Comparison of ENCODE assay signal across 1 cellular context in genomic region chr1:151790071-151790939, GRCh38.
TF ChIP-seq lines count a peak whose summit lies in the region.

Gene TDRKH, minus strand, starts transcription at chr1:151790500. Its CDS starts 7,478 bp downstream, at chr1:151783022.

TF ChIP-seq in K562, 482 proteins besides CTCF, POLR2A, EP300 and RAD21 (continued from another document and continues in another):
- TF ChIP-seq ETV6 (IDR thresholded peaks at IDR 0.05; ENCODE audit: borderline replicate concordance in 1 of 2, low read depth in 2 of 2, low read length in 1 of 2) (no peak), ETV6 (CRISPR knock-in tag; IDR thresholded peaks at IDR 0.05; ENCODE audit: borderline replicate concordance) (peak; percentile 34; the same call in 1 of the 2 replicates), ZNF644 (tag; IDR thresholded peaks at IDR 0.05; ENCODE audit: low read depth) (no peak), JUN (IDR thresholded peaks at IDR 0.05; ENCODE audit: borderline replicate concordance, low read depth, low read length) (no peak), JUN (CRISPR knock-in tag; IDR thresholded peaks at IDR 0.05; ENCODE audit: borderline replicate concordance) (0 out of 2 replicates have a peak, but pooled peaks have one; percentile 80), TOE1 (IDR thresholded peaks at IDR 0.05; ENCODE audit: borderline replicate concordance) (peak; percentile 80), TOE1 (CRISPR knock-in tag; IDR thresholded peaks at IDR 0.05; ENCODE audit: borderline replicate concordance, low read depth) (0 out of 2 replicates have a peak, but pooled peaks have one; percentile 73), PRDM10 (IDR thresholded peaks at IDR 0.05; ENCODE audit: partially characterized antibody) (peak; percentile 53), HDAC1 (IDR thresholded peaks at IDR 0.05) (peak in 1 of 2 experiments; percentile 97; a peak in 2 of 4 replicates), ZBTB33 (CRISPR knock-in tag; IDR thresholded peaks at IDR 0.05) (peak; percentile 62), ARID3B (CRISPR knock-in tag; IDR thresholded peaks at IDR 0.05; ENCODE audit: borderline replicate concordance) (no peak), ELK3 (CRISPR knock-in tag; IDR thresholded peaks at IDR 0.05) (no peak), NRF1 (conservative IDR thresholded peaks at IDR 0.05 in 1 of 2, IDR thresholded peaks at IDR 0.05 in 1 of 2) (peak; percentile 83 to 85), HLTF (IDR thresholded peaks at IDR 0.05) (peak; percentile 86; the same call in 1 of the 2 replicates), E2F6 (IDR thresholded peaks at IDR 0.05; ENCODE audit: borderline replicate concordance in 1 of 2, extremely low read depth in 1 of 2, insufficient read depth in 1 of 2, insufficient read length in 1 of 2, low read depth in 1 of 2, low read length in 1 of 2, poor library complexity in 1 of 2, severe bottlenecking in 1 of 2) (peak; percentile 98 to 99), MBD2 (IDR thresholded peaks at IDR 0.05; ENCODE audit: borderline replicate concordance, low read depth) (peak; percentile 99), UBTF (IDR thresholded peaks at IDR 0.05; ENCODE audit: borderline replicate concordance in 1 of 2, low read depth in 2 of 2, low read length in 2 of 2) (0 out of 4 replicates have a peak, but pooled peaks of 1 of the 2 experiments have one; percentile 46), MAZ (CRISPR knock-in tag; conservative IDR thresholded peaks at IDR 0.05 in 1 of 2, IDR thresholded peaks at IDR 0.05 in 1 of 2) (peak; percentile 77), TBP (optimal IDR thresholded peaks at IDR 0.05; ENCODE audit: low read depth, low read length) (peak; percentile 35), TCF15 (CRISPR knock-in tag; IDR thresholded peaks at IDR 0.05) (no peak), RFX5 (IDR thresholded peaks at IDR 0.05; ENCODE audit: low read depth, low read length) (no peak), L3MBTL2 (IDR thresholded peaks at IDR 0.05) (peak; percentile 99), ZNF431 (CRISPR knock-in tag; IDR thresholded peaks at IDR 0.05) (peak; percentile 47; the same call in 1 of the 2 replicates), BDP1 (IDR thresholded peaks at IDR 0.05; ENCODE audit: insufficient read depth, insufficient read length) (no peak), JUNB (CRISPR knock-in tag; conservative IDR thresholded peaks at IDR 0.05) (no peak), CBX1 (IDR thresholded peaks at IDR 0.05; ENCODE audit: low read depth) (peak; percentile 62; the same call in 1 of the 2 replicates), PKNOX1 (IDR thresholded peaks at IDR 0.05) (peak; percentile 100), NUFIP1 (IDR thresholded peaks at IDR 0.05; ENCODE audit: partially characterized antibody) (no peak), MTA3 (IDR thresholded peaks at IDR 0.05; ENCODE audit: borderline replicate concordance) (peak; percentile 75; the same call in 1 of the 2 replicates), GATA2 (CRISPR knock-in tag; IDR thresholded peaks at IDR 0.05) (no peak), ZBTB43 (CRISPR knock-in tag; IDR thresholded peaks at IDR 0.05) (no peak), CTBP1 (IDR thresholded peaks at IDR 0.05; ENCODE audit: borderline replicate concordance) (peak; percentile 97), ZNF354B (CRISPR knock-in tag; IDR thresholded peaks at IDR 0.05) (no peak), ZEB2 (IDR thresholded peaks at IDR 0.05) (peak; percentile 26; the same call in 1 of the 2 replicates), CBFA2T3 (IDR thresholded peaks at IDR 0.05) (peak; percentile 46; the same call in 1 of the 2 replicates), CREB3L1 (IDR thresholded peaks at IDR 0.05; ENCODE audit: borderline replicate concordance, low read depth) (peak; percentile 25; the same call in 1 of the 2 replicates), ZFP1 (CRISPR knock-in tag; IDR thresholded peaks at IDR 0.05) (no peak)
